Comparison of ENCODE assay signal across 8 cellular contexts in the genomic region with DNA sequence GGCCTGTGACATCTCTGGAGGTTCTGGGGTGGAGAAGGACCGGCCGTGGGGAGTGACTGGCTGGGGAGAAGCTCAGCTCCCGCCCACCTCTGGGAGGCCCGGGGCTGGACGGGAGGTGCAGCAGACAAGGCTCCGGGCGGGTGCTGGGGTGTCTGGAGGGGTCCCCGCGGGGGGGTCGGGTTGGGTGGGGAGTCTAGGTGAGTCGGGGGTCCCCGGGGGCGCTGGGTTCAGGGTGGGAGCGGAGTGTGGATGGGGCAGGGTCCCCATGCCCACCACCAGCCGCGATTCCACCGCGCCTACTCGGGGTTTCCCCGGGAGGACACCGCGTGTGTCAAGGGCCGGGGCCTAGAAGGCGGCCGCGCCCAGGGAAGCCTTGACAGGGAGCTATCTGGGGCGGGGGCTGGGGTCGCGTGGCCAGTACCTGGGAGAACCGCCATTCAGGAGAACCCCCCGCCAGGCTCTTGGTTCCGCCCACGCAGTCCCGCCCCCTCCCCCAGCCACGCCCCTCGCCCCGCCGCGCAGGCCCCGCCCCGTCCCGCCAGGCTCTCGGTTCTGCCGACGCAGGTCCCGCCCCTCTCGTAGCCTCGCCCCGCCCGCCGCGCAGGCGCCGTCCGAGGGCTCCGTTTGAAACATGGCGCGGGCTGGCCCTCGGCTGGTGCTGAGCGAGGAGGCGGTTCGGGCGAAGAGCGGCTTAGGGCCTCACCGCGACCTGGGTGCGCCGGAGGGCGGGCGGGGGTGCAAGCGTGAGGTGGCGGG. TPM values are rescaled to one million over a fixed set of nuclear protein-coding genes. Genes with fewer than 3 reads are reported as not detected.
DNase-seq lines count a peak whose midpoint lies in the region; ATAC-seq, FAIRE-seq and TF ChIP-seq lines count a peak whose summit lies in the region.

Gene CEP72 (plus strand): TSS at position 610 of the 756 bp plus-strand sequence. CDS start 22 bp downstream, at position 632.

- TF ChIP-seq CTCF in VCaP (conservative IDR thresholded peaks at IDR 0.05) = no peak

- no peaks in the 10 kb centered on the region for H3K9me3 ChIP-seq in small intestine (ENCODE audit: control insufficient read depth, low read depth)

- 0 to 1% (median 1%) methylated on average over 51 to 72 of the region's 72 CpGs for WGBS in small intestine, 3 donors

- no peaks in the 10 kb centered on the region for H3K27me3 ChIP-seq in small intestine (ENCODE audit: control insufficient read depth in 2 of 2, insufficient read depth in 2 of 2, low read length in 2 of 2)

- H3K4me1 ChIP-seq in small intestine (ENCODE audit: control insufficient read depth in 2 of 2, insufficient read depth in 1 of 2, low read depth in 1 of 2, low read length in 1 of 2) = no peaks in the 10 kb centered on the region

- no peaks in the 10 kb centered on the region for H3K36me3 ChIP-seq in small intestine (ENCODE audit: control insufficient read depth in 2 of 2, insufficient read depth in 2 of 2, low read length in 2 of 2)

- peak; percentile 60 for DNase-seq in A172 (ENCODE audit: low spot score)
- DNase-seq in NCI-H2171 (lab: John Stamatoyannopoulos, UW) = peak; percentile 92
- DNase-seq in T47D (ENCODE audit: low read depth in 1 of 2, low spot score in 1 of 2) = peak; percentile 93 to 97
- DNase-seq in iPS-NIHi7 (ENCODE audit: extremely low spot score) = peak; percentile 99
- peak; percentile 87 for DNase-seq in small intestine

- in situ Hi-C loops in T47D (cut with HindIII; ENCODE audit: low pct_unique_long_range_greater_than_20kb, low sequenced_read_pairs) = no loop called here

- FAIRE-seq in small intestine (lab: Jason Lieb, UNC) = no peak

- peak within 1 kb of the TSS; percentile 72 to 84 for H3K4me3 ChIP-seq in small intestine (ENCODE audit: low read depth in 1 of 2, low read length in 2 of 2)

- ATAC-seq in GM18520 (IDR thresholded peaks at IDR 0.05; ENCODE audit: unreplicated experiment) = peak; percentile 62
- ATAC-seq in HG03064 (IDR thresholded peaks at IDR 0.05; ENCODE audit: low read depth, unreplicated experiment) = peak; percentile 60

- H3K27ac ChIP-seq in VCaP (peak within 1 kb of the TSS; percentile 78), small intestine (ENCODE audit: low read depth in 1 of 2, low read length in 1 of 2) (peak within 1 kb of the TSS in 1 of 2 donors; percentile 27)

RNA-seq across cellular contexts. Expression of gene CEP72, which starts in this region (rescaled TPM):
- 4.6 and 14.8 TPM in 2 replicates for total RNA-seq in A172 (2014; rRNA removed; shearing (Covaris generic))
- 1 to 10 TPM in 2 of 3 donors, under 1 TPM in 1; 0.54 to 9.6 (median 1.1) TPM for polyA plus RNA-seq in small intestine
